In genomic region chr16:23837553-23838308, GRCh38 we compare ENCODE assay signal across 9 cellular contexts. TPM values are rescaled to one million over a fixed set of nuclear protein-coding genes. Genes with fewer than 3 reads are reported as not detected.
A peak's percentile ranks its signal among the peaks of the same experiment; 100 is the strongest.
DNase-seq lines count a peak whose midpoint lies in the region; ATAC-seq, FAIRE-seq and TF ChIP-seq lines count a peak whose summit lies in the region.
"Had no signal": no experiment of that assay in that cellular context is flagged by ENCODE, and none has a peak within 500 bp of the region (broad histone marks: within the 10 kb centered on the region; RNA-seq: fewer than 3 reads in every experiment).

No MANE protein-coding gene starts in this region.

- peak overlapping the region; percentile 96 for H3K4me3 Mint-ChIP-seq in activated T-helper 1 cell treated with anti-CD3 and anti-CD28 coated beads, Interleukin-12 subunit alpha, Interleukin-12 subunit beta, Interleukin-2, Interleukin-4 antibody, amounts not matched to agents 30 ng/mL and 10 ng/mL and 1 ng/mL, durations not matched to agents 14 hours and 24 hours and 36 hours
- H3K4me3 Mint-ChIP-seq in Calu3 (ENCODE audit: low read depth, unreplicated experiment) = no peak overlapping the region

- CTCF ChIA-PET in PC-3 (lab: Charles Lee) (no interaction called here), Calu3 (lab: Charles Lee) (interaction anchor here (0.6 kb wide), 1 partner anchor 1113 kb away, joined by 5 read pairs; no protein-coding TSS in a partner anchor)

- no peak for ATAC-seq in PC-3
- ATAC-seq in GM19328 (IDR thresholded peaks at IDR 0.05; ENCODE audit: unreplicated experiment) = no peak

- H2AFZ ChIP-seq in PC-3 (ENCODE audit: low read length) = no peak overlapping the region

- H3K4me1 Mint-ChIP-seq in activated T-helper 1 cell treated with anti-CD3 and anti-CD28 coated beads, Interleukin-12 subunit alpha, Interleukin-12 subunit beta, Interleukin-2, Interleukin-4 antibody, amounts not matched to agents 30 ng/mL and 10 ng/mL and 1 ng/mL, durations not matched to agents 14 hours and 24 hours and 36 hours (ENCODE audit: low read depth) = peaks cover 78% of the 10 kb centered on the region
- no peaks in the 10 kb centered on the region for H3K4me1 Mint-ChIP-seq in Calu3 (ENCODE audit: low read depth, unreplicated experiment)

- peaks cover 33% of the 10 kb centered on the region for H3K36me3 Mint-ChIP-seq in activated T-helper 1 cell treated with anti-CD3 and anti-CD28 coated beads, Interleukin-12 subunit alpha, Interleukin-12 subunit beta, Interleukin-2, Interleukin-4 antibody, amounts not matched to agents 30 ng/mL and 10 ng/mL and 1 ng/mL, durations not matched to agents 14 hours and 24 hours and 36 hours (ENCODE audit: low read depth)
- H3K36me3 Mint-ChIP-seq in Calu3 (ENCODE audit: insufficient read depth, unreplicated experiment) = no peaks in the 10 kb centered on the region

- peak; percentile 91 for FAIRE-seq in GM19239 (lab: Jason Lieb, UNC)

- H3K79me2 ChIP-seq in PC-3 (ENCODE audit: low read length) = no peaks in the 10 kb centered on the region

- H3K27ac Mint-ChIP-seq in activated T-helper 1 cell treated with anti-CD3 and anti-CD28 coated beads, Interleukin-12 subunit alpha, Interleukin-12 subunit beta, Interleukin-2, Interleukin-4 antibody, amounts not matched to agents 30 ng/mL and 10 ng/mL and 1 ng/mL, durations not matched to agents 14 hours and 24 hours and 36 hours = no peak overlapping the region
- H3K27ac Mint-ChIP-seq in Calu3 (ENCODE audit: unreplicated experiment) = no peak overlapping the region

- TF ChIP-seq CTCF in PC-3 (conservative IDR thresholded peaks at IDR 0.05; ENCODE audit: low read depth, low read length) (no peak), Calu3 (IDR thresholded peaks at IDR 0.05; ENCODE audit: unreplicated experiment) (no peak)

- no peak overlapping the region for H3K27ac ChIP-seq in BLaER1
- H3K27ac ChIP-seq in PC-3 (ENCODE audit: low read length) = no peak overlapping the region

- H3K4me2 ChIP-seq in BLaER1 = peak overlapping the region; percentile 92
- H3K4me2 ChIP-seq in PC-3 (ENCODE audit: low read length) = no peak overlapping the region

- H3K9ac ChIP-seq in BLaER1 = no peak overlapping the region
- H3K9ac ChIP-seq in PC-3 (ENCODE audit: low read length) = no peak overlapping the region

- H3K27me3 ChIP-seq in BLaER1 = peaks cover 47% of the 10 kb centered on the region
- H3K27me3 ChIP-seq in mononuclear cell (ENCODE audit: insufficient read depth, low read length) = no peaks in the 10 kb centered on the region
- H3K27me3 ChIP-seq in PC-3 (ENCODE audit: low read length) = peaks cover 29% of the 10 kb centered on the region

- DNase-seq in GM19239 (ENCODE audit: insufficient read length, low spot score) (peak; percentile 40), PC-3 (no peak), A172 (ENCODE audit: low spot score) (no peak), Calu3 (no peak)
- no peak for DNase-seq in activated T-helper 1 cell treated with anti-CD3 and anti-CD28 coated beads, Interleukin-12 subunit alpha, Interleukin-12 subunit beta, Interleukin-2, Interleukin-4 antibody, amounts not matched to agents 30 ng/mL and 10 ng/mL and 1 ng/mL, durations not matched to agents 14 hours and 24 hours and 36 hours (ENCODE audit: low spot score)
- DNase-seq: Caco-2 had no signal

- BruUV-seq in PC-3 (replicated peaks; lab: Mats Ljungman, UMichigan) (no TSS peak), Calu3 (replicated peaks; lab: Mats Ljungman, UMichigan) (no TSS peak)

- intact Hi-C loops in activated T-helper 1 cell treated with anti-CD3 and anti-CD28 coated beads, Interleukin-12 subunit alpha, Interleukin-12 subunit beta, Interleukin-2, Interleukin-4 antibody, amounts not matched to agents 30 ng/mL and 10 ng/mL and 1 ng/mL, durations not matched to agents 14 hours and 24 hours and 36 hours (cut with micrococcal nuclease) = no loop called here
- intact Hi-C loops in PC-3 (cut with micrococcal nuclease) = no loop called here
- intact Hi-C loops in Calu3 (cut with micrococcal nuclease; ENCODE audit: unreplicated experiment) = no loop called here

- peaks cover 50% of the 10 kb centered on the region for H3K4me1 ChIP-seq in BLaER1
- peaks cover 59% of the 10 kb centered on the region for H3K4me1 ChIP-seq in mononuclear cell (ENCODE audit: insufficient read depth, low read length)
- no peaks in the 10 kb centered on the region for H3K4me1 ChIP-seq in PC-3 (ENCODE audit: insufficient read depth, low read length)
- H3K4me1 ChIP-seq: Caco-2 had no signal

- H4K20me1 ChIP-seq in BLaER1 (peaks cover 30% of the 10 kb centered on the region), PC-3 (ENCODE audit: low read length) (no peaks in the 10 kb centered on the region)

- H3K36me3 ChIP-seq in BLaER1 (no peaks in the 10 kb centered on the region), PC-3 (ENCODE audit: low read depth, low read length) (no peaks in the 10 kb centered on the region)

- no peaks in the 10 kb centered on the region for H3K9me3 Mint-ChIP-seq in activated T-helper 1 cell treated with anti-CD3 and anti-CD28 coated beads, Interleukin-12 subunit alpha, Interleukin-12 subunit beta, Interleukin-2, Interleukin-4 antibody, amounts not matched to agents 30 ng/mL and 10 ng/mL and 1 ng/mL, durations not matched to agents 14 hours and 24 hours and 36 hours
- no peaks in the 10 kb centered on the region for H3K9me3 Mint-ChIP-seq in Calu3 (ENCODE audit: low read depth, unreplicated experiment)

- H3F3A ChIP-seq in PC-3 (ENCODE audit: low read length, unreplicated experiment) = no peaks in the 10 kb centered on the region

- H3K9me3 ChIP-seq in BLaER1 = no peaks in the 10 kb centered on the region
- H3K9me3 ChIP-seq in mononuclear cell (ENCODE audit: low read depth, low read length) = no peaks in the 10 kb centered on the region
- H3K9me3 ChIP-seq in PC-3 (ENCODE audit: low read length) = no peaks in the 10 kb centered on the region
- H3K9me3 ChIP-seq: Caco-2 had no signal

- H3K9me2 ChIP-seq in PC-3 (replicated peaks; ENCODE audit: low read length) = no peaks in the 10 kb centered on the region

- POLR2A ChIA-PET in PC-3 (lab: Charles Lee; ENCODE audit: unreplicated experiment) = no interaction called here

- H3K27me3 Mint-ChIP-seq in activated T-helper 1 cell treated with anti-CD3 and anti-CD28 coated beads, Interleukin-12 subunit alpha, Interleukin-12 subunit beta, Interleukin-2, Interleukin-4 antibody, amounts not matched to agents 30 ng/mL and 10 ng/mL and 1 ng/mL, durations not matched to agents 14 hours and 24 hours and 36 hours (ENCODE audit: insufficient read depth) = peaks cover 12% of the 10 kb centered on the region
- peaks cover 71% of the 10 kb centered on the region for H3K27me3 Mint-ChIP-seq in Calu3 (ENCODE audit: unreplicated experiment)

- H3K4me3 ChIP-seq in BLaER1 (peak overlapping the region; percentile 80; the same call in 1 of the 2 replicates), mononuclear cell (ENCODE audit: low read length) (peak overlapping the region; percentile 80), PC-3 (ENCODE audit: low read length) (no peak overlapping the region)

RNA-seq across cellular contexts. Expression of gene PRKCB, which starts 1.9 kb away (rescaled TPM):
- total RNA-seq in activated T-helper 1 cell treated with anti-CD3 and anti-CD28 coated beads, Interleukin-12 subunit alpha, Interleukin-12 subunit beta, Interleukin-2, Interleukin-4 antibody, amounts not matched to agents 30 ng/mL and 10 ng/mL and 1 ng/mL, durations not matched to agents 14 hours and 24 hours and 36 hours = 100 and 109 TPM in 2 replicates
- total RNA-seq in mononuclear cell = 110 TPM
- not detected in 2 replicates for total RNA-seq in PC-3 (2014; rRNA removed)
- not detected in 2 replicates for total RNA-seq in A172 (2014; rRNA removed; shearing (Covaris generic))
- not detected in 2 replicates for total RNA-seq in Calu3 (2022)
- total RNA-seq: Caco-2 had no signal

Comparison
In these comparisons a context has a peak if more than half of its experiments do, and no peak if none do; other contexts are left out.
1. RNA of gene PRKCB, which starts 1.9 kb away (total RNA-seq): 110 TPM in mononuclear cell (single experiment) and 100 to 109 TPM in activated T-helper 1 cell treated with anti-CD3 and anti-CD28 coated beads, Interleukin-12 subunit alpha, Interleukin-12 subunit beta, Interleukin-2, Interleukin-4 antibody, amounts not matched to agents 30 ng/mL and 10 ng/mL and 1 ng/mL, durations not matched to agents 14 hours and 24 hours and 36 hours; not detected in Calu3, not detected in PC-3 and not detected in A172; every median in the first group is over 10 times any median in the second.